Comparison of ENCODE assay signal across 8 cellular contexts in the genomic region with DNA sequence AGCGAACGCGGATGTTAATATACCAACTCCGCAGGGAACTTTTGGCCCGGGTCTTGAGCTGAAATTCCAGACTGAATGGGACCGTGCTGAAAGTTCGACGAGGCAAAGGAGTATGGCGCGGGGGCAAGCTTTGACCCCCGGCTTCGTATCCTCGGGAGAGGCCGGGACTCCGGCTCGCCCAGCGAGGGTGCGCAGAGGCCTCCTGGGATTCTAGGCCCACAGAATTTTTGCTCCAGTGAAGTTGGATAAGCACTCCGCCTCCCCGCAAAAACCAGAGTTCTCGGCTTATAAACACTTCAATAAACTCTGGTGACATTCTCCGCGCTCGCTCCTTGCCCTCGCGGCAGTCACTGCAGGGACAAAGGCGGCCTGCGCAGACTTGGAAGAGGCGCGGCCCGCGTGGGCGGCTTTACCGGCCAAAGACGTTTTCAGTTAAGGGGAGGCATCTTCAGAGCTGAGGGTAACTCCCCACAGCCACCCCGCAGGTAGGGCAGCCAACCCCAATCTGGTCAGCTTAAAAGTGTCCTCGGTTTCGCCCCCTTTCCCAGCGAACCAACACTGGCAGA.
DNase-seq lines count a peak whose midpoint lies in the region; ATAC-seq and TF ChIP-seq lines count a peak whose summit lies in the region.

No MANE protein-coding gene starts in this region.

- WGBS in upper lobe of left lung, 2 donors, result 64 to 68% methylated on average over 34 to 39 of the region's 39 CpGs

- TF ChIP-seq EP300 in upper lobe of left lung (IDR thresholded peaks at IDR 0.05), result no peak

- no peak for TF ChIP-seq POLR2A in upper lobe of left lung (IDR thresholded peaks at IDR 0.05)

- H3K4me3 Mint-ChIP-seq in activated naive CD4-positive, alpha-beta T cell treated with anti-CD3 and anti-CD28 coated beads, Interleukin-2, amount 50 U/mL, for 24 hours, result peak overlapping the region; percentile 23

- no peak for DNase-seq in activated naive CD4-positive, alpha-beta T cell treated with anti-CD3 and anti-CD28 coated beads, Interleukin-2, amount 50 U/mL, for 72 hours (ENCODE audit: low spot score in 2 of 2)
- no peak for DNase-seq in effector memory CD4-positive, alpha-beta T cell
- DNase-seq in upper lobe of left lung, result peak in 1 of 2 donors; percentile 84
- no peak for DNase-seq in NCI-H1930 (lab: John Stamatoyannopoulos, UW)

- no peak for ATAC-seq in activated naive CD4-positive, alpha-beta T cell treated with anti-CD3 and anti-CD28 coated beads, Interleukin-2, amount 50 U/mL, for 72 hours
- ATAC-seq in upper lobe of left lung (ENCODE audit: low FRiP score in 2 of 2) (no peak), HG03432 (IDR thresholded peaks at IDR 0.05; ENCODE audit: unreplicated experiment) (no peak), HG03460 (IDR thresholded peaks at IDR 0.05; ENCODE audit: unreplicated experiment) (no peak)

- H3K27ac Mint-ChIP-seq in activated naive CD4-positive, alpha-beta T cell treated with anti-CD3 and anti-CD28 coated beads, Interleukin-2, amount 50 U/mL, for 24 hours, result no peak overlapping the region
- peak overlapping the region in 1 of 2 donors; percentile 68 for H3K27ac Mint-ChIP-seq in activated naive CD4-positive, alpha-beta T cell treated with anti-CD3 and anti-CD28 coated beads, Interleukin-2, amount 50 U/mL, for 72 hours

- peaks cover 46% of the 10 kb centered on the region for H3K27me3 ChIP-seq in effector memory CD4-positive, alpha-beta T cell (replicated peaks; ENCODE audit: control insufficient read depth, insufficient read depth, low read length, poor library complexity, severe bottlenecking)
- peaks cover 38 to 42% of the 10 kb centered on the region in 2 donors for H3K27me3 ChIP-seq in mucosa of rectum (ENCODE audit: control insufficient read depth in 2 of 2, insufficient read depth in 2 of 2, low read length in 2 of 2)
- H3K27me3 ChIP-seq in upper lobe of left lung, result peaks cover 0 to 28% (median 14%) of the 10 kb centered on the region in 4 donors

- H3K9ac ChIP-seq in mucosa of rectum (ENCODE audit: low read depth in 1 of 2, low read length in 2 of 2), result peak overlapping the region; percentile 34 to 100

- H3K4me1 Mint-ChIP-seq in activated naive CD4-positive, alpha-beta T cell treated with anti-CD3 and anti-CD28 coated beads, Interleukin-2, amount 50 U/mL, for 24 hours, result peaks cover 71% of the 10 kb centered on the region

- H3K27me3 Mint-ChIP-seq in activated naive CD4-positive, alpha-beta T cell treated with anti-CD3 and anti-CD28 coated beads, Interleukin-2, amount 50 U/mL, for 24 hours, result peaks cover 21% of the 10 kb centered on the region

- peak overlapping the region; percentile 90 for H3K4me3 ChIP-seq in effector memory CD4-positive, alpha-beta T cell (ENCODE audit: insufficient read depth, low read depth, low read length, poor library complexity, severe bottlenecking)
- H3K4me3 ChIP-seq in mucosa of rectum (ENCODE audit: low read length in 2 of 2), result peak overlapping the region; percentile 85 to 87
- peak overlapping the region; percentile 5 to 99 (median 90) for H3K4me3 ChIP-seq in upper lobe of left lung

- H3K4me1 ChIP-seq in effector memory CD4-positive, alpha-beta T cell (ENCODE audit: control insufficient read depth, insufficient read depth, low read length, poor library complexity, severe bottlenecking), result peaks cover 56% of the 10 kb centered on the region
- H3K4me1 ChIP-seq in mucosa of rectum (ENCODE audit: control insufficient read depth in 2 of 2, insufficient read depth in 2 of 2, low read length in 2 of 2) (peaks cover 39 to 43% of the 10 kb centered on the region in 2 donors), upper lobe of left lung (peaks cover 24 to 56% (median 45%) of the 10 kb centered on the region in 4 donors)

- H3K36me3 Mint-ChIP-seq in activated naive CD4-positive, alpha-beta T cell treated with anti-CD3 and anti-CD28 coated beads, Interleukin-2, amount 50 U/mL, for 24 hours, result no peaks in the 10 kb centered on the region
- peaks cover 2 to 20% of the 10 kb centered on the region in 2 donors for H3K36me3 Mint-ChIP-seq in activated naive CD4-positive, alpha-beta T cell treated with anti-CD3 and anti-CD28 coated beads, Interleukin-2, amount 50 U/mL, for 72 hours

- peak overlapping the region; percentile 99 for H3K27ac ChIP-seq in effector memory CD4-positive, alpha-beta T cell (ENCODE audit: insufficient read depth, low read length, poor library complexity, severe bottlenecking)
- H3K27ac ChIP-seq in mucosa of rectum (ENCODE audit: low read depth in 2 of 2, low read length in 2 of 2) (peak overlapping the region in 1 of 2 donors; percentile 11), upper lobe of left lung (peak overlapping the region; percentile 98 to 100 (median 100))

- TF ChIP-seq CTCF in upper lobe of left lung (IDR thresholded peaks at IDR 0.05), result no peak

- H3K36me3 ChIP-seq in effector memory CD4-positive, alpha-beta T cell (ENCODE audit: control insufficient read depth, insufficient read depth, low read length), result no peaks in the 10 kb centered on the region
- H3K36me3 ChIP-seq in mucosa of rectum (ENCODE audit: control insufficient read depth in 2 of 2, insufficient read depth in 2 of 2, low read length in 2 of 2), result no peaks in the 10 kb centered on the region
- H3K36me3 ChIP-seq in upper lobe of left lung, result no peaks in the 10 kb centered on the region

- H3K9me3 Mint-ChIP-seq in activated naive CD4-positive, alpha-beta T cell treated with anti-CD3 and anti-CD28 coated beads, Interleukin-2, amount 50 U/mL, for 24 hours, result no peaks in the 10 kb centered on the region
- H3K9me3 Mint-ChIP-seq in activated naive CD4-positive, alpha-beta T cell treated with anti-CD3 and anti-CD28 coated beads, Interleukin-2, amount 50 U/mL, for 72 hours, result peaks cover 0 to 3% of the 10 kb centered on the region in 2 donors

- H3K9me3 ChIP-seq in effector memory CD4-positive, alpha-beta T cell (ENCODE audit: control insufficient read depth, low read length), result no peaks in the 10 kb centered on the region
- H3K9me3 ChIP-seq in mucosa of rectum (ENCODE audit: control insufficient read depth in 2 of 2, low read length in 2 of 2) (no peaks in the 10 kb centered on the region), upper lobe of left lung (no peaks in the 10 kb centered on the region)
